ENCODE assay signal across 8 cellular contexts in the genomic region with DNA sequence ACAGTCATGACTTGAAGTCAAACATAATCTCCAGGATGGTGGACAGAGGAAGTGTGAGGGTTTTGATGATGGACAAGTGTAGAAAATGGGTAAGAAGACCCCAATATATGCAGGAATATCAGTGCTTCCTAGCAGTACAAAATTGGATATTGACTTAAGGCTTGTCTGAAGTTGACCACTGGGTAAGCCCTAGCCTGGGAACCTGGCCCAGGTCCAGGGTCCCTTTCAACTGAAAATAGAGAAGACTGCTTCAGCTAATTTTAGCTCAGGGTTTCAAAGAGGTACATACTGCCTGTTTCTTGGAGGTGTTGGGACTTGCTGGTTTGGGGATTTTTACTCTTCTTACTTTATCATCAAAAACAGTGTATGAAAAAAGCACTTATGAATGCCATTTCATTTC. TPM values are rescaled to one million over a fixed set of nuclear protein-coding genes. Genes with fewer than 3 reads are reported as not detected.
DNase-seq lines count a peak whose midpoint lies in the region; ATAC-seq and TF ChIP-seq lines count a peak whose summit lies in the region.

No MANE protein-coding gene starts in this region.

- peaks cover 19% of the 10 kb centered on the region for H3F3A ChIP-seq in PC-9 (ENCODE audit: insufficient read depth, low read depth)

- H3K4me3 ChIP-seq in PC-9: no peak overlapping the region

- H3K27ac ChIP-seq in PC-9 (no peak overlapping the region), layer of hippocampus (ENCODE audit: low read depth, low read length) (peak overlapping the region; percentile 31)

- H3K4me2 ChIP-seq in PC-9: 0 out of 2 replicates have a peak overlapping the region, but pooled peaks have one; percentile 4

- no peak overlapping the region for H2AFZ ChIP-seq in PC-9

- H3K9me3 Mint-ChIP-seq in Calu3 (ENCODE audit: low read depth, unreplicated experiment): no peaks in the 10 kb centered on the region

- intact Hi-C loops in Calu3 (cut with micrococcal nuclease; ENCODE audit: unreplicated experiment): no loop called here
- intact Hi-C loops in PC-9 (cut with micrococcal nuclease; ENCODE audit: unreplicated experiment): loop anchor here (10.0 kb wide), 1 partner anchor 935 kb away; no protein-coding TSS in a partner anchor

- DNase-seq in Calu3 (no peak), PC-9 (no peak), retina (no peak), GM19240 (ENCODE audit: insufficient read length, low spot score) (no peak), NCI-H187 (lab: John Stamatoyannopoulos, UW) (no peak)

- H3K4me3 Mint-ChIP-seq in Calu3 (ENCODE audit: low read depth, unreplicated experiment): peak overlapping the region; percentile 9

- TF ChIP-seq CTCF in Calu3 (IDR thresholded peaks at IDR 0.05; ENCODE audit: unreplicated experiment): no peak
- TF ChIP-seq CTCF in PC-9 (conservative IDR thresholded peaks at IDR 0.05): no peak

- no peaks in the 10 kb centered on the region for H3K9me2 ChIP-seq in PC-9 (ENCODE audit: insufficient read depth)

- peaks cover 24% of the 10 kb centered on the region for H3K4me1 ChIP-seq in PC-9 (replicated peaks; ENCODE audit: insufficient read depth)

- H3K36me3 ChIP-seq in PC-9 (ENCODE audit: low read depth): peaks cover 17% of the 10 kb centered on the region

- H3K27me3 ChIP-seq in PC-9 (ENCODE audit: insufficient read depth, low read depth) (no peaks in the 10 kb centered on the region), layer of hippocampus (ENCODE audit: control insufficient read depth, insufficient read depth, low read length) (no peaks in the 10 kb centered on the region)

- H3K79me2 ChIP-seq in PC-9 (ENCODE audit: low read depth): peaks cover 85% of the 10 kb centered on the region

- H3K27me3 Mint-ChIP-seq in Calu3 (ENCODE audit: unreplicated experiment): peaks cover 1% of the 10 kb centered on the region

- peaks cover 40% of the 10 kb centered on the region for H3K4me1 Mint-ChIP-seq in Calu3 (ENCODE audit: low read depth, unreplicated experiment)

- H3K9me3 ChIP-seq in PC-9 (ENCODE audit: insufficient read depth, low read depth): no peaks in the 10 kb centered on the region

- BruUV-seq in Calu3 (replicated peaks; lab: Mats Ljungman, UMichigan) (no TSS peak), PC-9 (replicated peaks; lab: Mats Ljungman, UMichigan) (no TSS peak)

- H3K27ac Mint-ChIP-seq in Calu3 (ENCODE audit: unreplicated experiment): no peak overlapping the region

- ATAC-seq in GM21390 (IDR thresholded peaks at IDR 0.05; ENCODE audit: unreplicated experiment): peak; percentile 23
- no peak for ATAC-seq in activated CD4-positive, CD25-positive, alpha-beta regulatory T cell treated with anti-CD3 and anti-CD28 coated beads, Interleukin-2, amount 50 U/mL, for 24 hours

- peaks cover 23% of the 10 kb centered on the region for H4K20me1 ChIP-seq in PC-9 (ENCODE audit: insufficient read depth)

- CTCF ChIA-PET in Calu3 (lab: Charles Lee): interaction anchor here (0.5 kb wide), 1 partner anchor 249 kb away, joined by 4 read pairs; no protein-coding TSS in a partner anchor
- CTCF ChIA-PET in PC-9 (lab: Charles Lee): interaction anchor here (0.6 kb wide), 1 partner anchor 545 kb away, joined by 3 read pairs; the partner anchor contains the start of gene THRB

- POLR2A ChIA-PET in PC-9 (lab: Charles Lee; ENCODE audit: unreplicated experiment): no interaction called here

- H3K36me3 Mint-ChIP-seq in Calu3 (ENCODE audit: insufficient read depth, unreplicated experiment): peaks cover 29% of the 10 kb centered on the region

RNA-seq across cellular contexts. Expression of gene NR1D2, which starts 4.7 kb away (rescaled TPM):
- total RNA-seq in Calu3 (2022): 15.8 and 18.9 TPM in 2 replicates
- 53.9 and 66.0 TPM in 2 replicates for total RNA-seq in PC-9 (2021)

RNA-seq across cellular contexts. Expression of gene RPL15, which starts 32.9 kb away (rescaled TPM):
- total RNA-seq in Calu3 (2022) (1,190 and 1,430 TPM in 2 replicates), PC-9 (2021) (1,784 and 1,876 TPM in 2 replicates)

RNA-seq across cellular contexts. Expression of gene NKIRAS1, which starts 33.0 kb away (rescaled TPM):
- total RNA-seq in Calu3 (2022) (7.5 and 7.7 TPM in 2 replicates), PC-9 (2021) (8.6 and 12.6 TPM in 2 replicates)
